8 cellular contexts compared by ENCODE assay signal in genomic region chr10:69392481-69393000, GRCh38. TPM values are rescaled to one million over a fixed set of nuclear protein-coding genes. Genes with fewer than 3 reads are reported as not detected.
DNase-seq lines count a peak whose midpoint lies in the region; ATAC-seq, FAIRE-seq and TF ChIP-seq lines count a peak whose summit lies in the region.

No MANE protein-coding gene starts in this region.

- intact Hi-C loops in sciatic nerve (cut with DNase I) = loop anchor here (2.0 kb wide), 1 partner anchor 154 kb away; no protein-coding TSS in a partner anchor

- H3K9me3 Mint-ChIP-seq in T-helper 1 cell treated with Interleukin-12 subunit alpha and Interleukin-12 subunit beta and Interleukin-4 antibody, amounts not matched to agents 30 μg/mL and 1 μg/mL, for 36 hours = no peaks in the 10 kb centered on the region

- TF ChIP-seq CTCF in right atrium auricular region (IDR thresholded peaks at IDR 0.05) = peak; percentile 93 to 99

- H3K4me3 ChIP-seq in HAP-1 = no peak overlapping the region
- no peak overlapping the region for H3K4me3 ChIP-seq in right atrium auricular region

- H3K36me3 ChIP-seq in HAP-1 (replicated peaks) = peaks cover 16% of the 10 kb centered on the region
- peaks cover 91% of the 10 kb centered on the region for H3K36me3 ChIP-seq in right atrium auricular region

- no peaks in the 10 kb centered on the region for H3K27me3 Mint-ChIP-seq in T-helper 1 cell treated with Interleukin-12 subunit alpha and Interleukin-12 subunit beta and Interleukin-4 antibody, amounts not matched to agents 30 μg/mL and 1 μg/mL, for 36 hours (ENCODE audit: low read depth)

- peak; percentile 93 for ATAC-seq in sciatic nerve
- no peak for ATAC-seq in HG03025 (IDR thresholded peaks at IDR 0.05; ENCODE audit: low FRiP score, unreplicated experiment)

- DNase-seq in HAP-1 (ENCODE audit: low spot score in 2 of 2) (peak; percentile 81 to 88), NCI-H1092 (lab: John Stamatoyannopoulos, UW) (peak; percentile 77), amniotic stem cell (lab: John Stamatoyannopoulos, UW) (peak; percentile 77), right atrium auricular region (ENCODE audit: low spot score) (peak; percentile 93), sciatic nerve (ENCODE audit: low spot score) (peak; percentile 90)

- peak; percentile 47 for FAIRE-seq in G401.6 (lab: Jason Lieb, UNC)

- peaks cover 23% of the 10 kb centered on the region for H3K4me1 Mint-ChIP-seq in T-helper 1 cell treated with Interleukin-12 subunit alpha and Interleukin-12 subunit beta and Interleukin-4 antibody, amounts not matched to agents 30 μg/mL and 1 μg/mL, for 36 hours (ENCODE audit: low read depth)

- in situ Hi-C loops in HAP-1 (cut with MboI; ENCODE audit: low sequenced_read_pairs) = loop anchor here (10.0 kb wide), 1 partner anchor 398 kb away; no protein-coding TSS in a partner anchor

- H3K36me3 Mint-ChIP-seq in T-helper 1 cell treated with Interleukin-12 subunit alpha and Interleukin-12 subunit beta and Interleukin-4 antibody, amounts not matched to agents 30 μg/mL and 1 μg/mL, for 36 hours (ENCODE audit: low read depth) = peaks cover 42% of the 10 kb centered on the region

- H3K4me1 ChIP-seq in HAP-1 (no peaks in the 10 kb centered on the region), right atrium auricular region (peaks cover 0 to 43% of the 10 kb centered on the region in 2 donors)

- no peaks in the 10 kb centered on the region for H3K27me3 ChIP-seq in HAP-1 (ENCODE audit: low read depth)
- no peaks in the 10 kb centered on the region for H3K27me3 ChIP-seq in right atrium auricular region

- peak overlapping the region; percentile 45 for H3K27ac ChIP-seq in right atrium auricular region

- peak overlapping the region; percentile 52 for H3K27ac Mint-ChIP-seq in T-helper 1 cell treated with Interleukin-12 subunit alpha and Interleukin-12 subunit beta and Interleukin-4 antibody, amounts not matched to agents 30 μg/mL and 1 μg/mL, for 36 hours

- H3K4me3 Mint-ChIP-seq in T-helper 1 cell treated with Interleukin-12 subunit alpha and Interleukin-12 subunit beta and Interleukin-4 antibody, amounts not matched to agents 30 μg/mL and 1 μg/mL, for 36 hours = no peak overlapping the region

- H3K9me3 ChIP-seq in HAP-1 (no peaks in the 10 kb centered on the region), right atrium auricular region (no peaks in the 10 kb centered on the region)

RNA-seq across cellular contexts. Expression of gene TACR2, which starts 24.2 kb away (rescaled TPM):
- total RNA-seq in right atrium auricular region (under 1 TPM; 0.24 to 0.41 TPM), sciatic nerve (0.53 TPM)

RNA-seq across cellular contexts. Expression of gene TSPAN15, which starts 58.7 kb away (rescaled TPM):
- total RNA-seq in right atrium auricular region = 1 to 10 TPM; 6.6 to 7.7 TPM
- total RNA-seq in sciatic nerve = 103 TPM

Comparison
In these comparisons a context has a peak if more than half of its experiments do, and no peak if none do; other contexts are left out.
1. RNA of gene TSPAN15, which starts 58.7 kb away (total RNA-seq): 103 TPM in sciatic nerve (single experiment); 6.6 to 7.7 TPM in right atrium auricular region; every median in the first group is over 10 times any median in the second.
2. Peak in every context shown above with its lines, with median percentiles within 50 percentile points of each other: DNase-seq.